In genomic region chr13:60112771-60113170, GRCh38 we compare ENCODE assay signal across 26 cellular contexts. TPM values are rescaled to one million over a fixed set of nuclear protein-coding genes. Genes with fewer than 3 reads are reported as not detected.
DNase-seq lines count a peak whose midpoint lies in the region; FAIRE-seq and TF ChIP-seq lines count a peak whose summit lies in the region.
"Had no signal": no experiment of that assay in that cellular context is flagged by ENCODE, and none has a peak within 500 bp of the region (broad histone marks: within the 10 kb centered on the region; RNA-seq: fewer than 3 reads in every experiment).

No MANE protein-coding gene starts in this region.

- no peaks in the 10 kb centered on the region for H3K4me1 ChIP-seq in CD8-positive, alpha-beta memory T cell (ENCODE audit: insufficient read depth, low read length)
- no peaks in the 10 kb centered on the region for H3K4me1 ChIP-seq in Peyer's patch
- H3K4me1 ChIP-seq: upper lobe of left lung had no signal

- CTCF ChIA-PET in CD8-positive, alpha-beta memory T cell (lab: Charles Lee) = no interaction called here

- H3K36me3 ChIP-seq in bronchial epithelial cell (ENCODE audit: control insufficient read depth, insufficient read depth, low read length) (no peaks in the 10 kb centered on the region), Peyer's patch (no peaks in the 10 kb centered on the region)
- no peaks in the 10 kb centered on the region for H3K36me3 ChIP-seq in CD8-positive, alpha-beta memory T cell (ENCODE audit: insufficient read depth, low read length)
- H3K36me3 ChIP-seq: upper lobe of left lung had no signal

- no peak overlapping the region for H3K27ac Mint-ChIP-seq in CD8-positive, alpha-beta memory T cell
- H3K27ac Mint-ChIP-seq: memory B cell had no signal

- TF ChIP-seq CTCF in bronchial epithelial cell (IDR thresholded peaks at IDR 0.05; ENCODE audit: insufficient read depth, low read length, severe bottlenecking) = no peak
- no peak for TF ChIP-seq CTCF in Peyer's patch (IDR thresholded peaks at IDR 0.05)

- TF ChIP-seq POLR2A in Peyer's patch (IDR thresholded peaks at IDR 0.05) = no peak

- peaks cover 0 to 3% of the 10 kb centered on the region in 2 donors for H3K27me3 Mint-ChIP-seq in CD8-positive, alpha-beta memory T cell
- H3K27me3 Mint-ChIP-seq: central memory CD8-positive, alpha-beta T cell; memory B cell had no signal

- H3K4me3 ChIP-seq in bronchial epithelial cell (ENCODE audit: low read depth, low read length) (no peak overlapping the region), Peyer's patch (no peak overlapping the region)
- no peak overlapping the region for H3K4me3 ChIP-seq in CD8-positive, alpha-beta memory T cell (ENCODE audit: low read length)
- H3K4me3 ChIP-seq: upper lobe of left lung had no signal

- no peak for FAIRE-seq in bronchial epithelial cell (lab: Jason Lieb, UNC)
- FAIRE-seq: GM12892 had no signal

- H3K36me3 Mint-ChIP-seq in CD8-positive, alpha-beta memory T cell = peaks cover 0 to 5% (median 1%) of the 10 kb centered on the region in 3 donors

- peaks cover 0 to 17% (median 13%) of the 10 kb centered on the region in 5 donors for H3K9me3 Mint-ChIP-seq in CD8-positive, alpha-beta memory T cell

- H3K9me3 ChIP-seq in CD8-positive, alpha-beta memory T cell (ENCODE audit: low read length) = no peaks in the 10 kb centered on the region
- H3K9me3 ChIP-seq in Peyer's patch = no peaks in the 10 kb centered on the region
- H3K9me3 ChIP-seq: upper lobe of left lung had no signal

- DNase-seq in AG20443 (ENCODE audit: low spot score) (peak; percentile 20), HS-5 (ENCODE audit: low read depth) (peak; percentile 6), bronchial epithelial cell (ENCODE audit: low read depth) (peak; percentile 77), hepatic stellate cell (ENCODE audit: low spot score) (peak; percentile 7), CD1c-positive myeloid dendritic cell (ENCODE audit: extremely low spot score) (no peak), inferior parietal cortex (ENCODE audit: extremely low spot score) (no peak), Peyer's patch (no peak)
- no peak for DNase-seq in CD8-positive, alpha-beta memory T cell
- DNase-seq: ACHN; activated CD4-positive, alpha-beta T cell treated with anti-CD3 and anti-CD28 coated beads, Interleukin-2, amount 50 U/mL, for 48 hours; activated naive CD4-positive, alpha-beta T cell treated with anti-CD3 and anti-CD28 coated beads, Interleukin-2, amount 50 U/mL, for 16 hours; aorta; C1 segment of cervical spinal cord; Calu3; DND-41; Karpas-422; NCI-H526; posterior cingulate gyrus; right cardiac atrium; stimulated activated CD4-positive, alpha-beta T cell treated with anti-CD3 and anti-CD28 coated beads, Interleukin-4, amount 100 ng/mL, for 1 hour; T-helper 1 cell; upper lobe of left lung had no signal

- H3K27me3 ChIP-seq in bronchial epithelial cell (ENCODE audit: control insufficient read depth, insufficient read depth, low read length) (no peaks in the 10 kb centered on the region), Peyer's patch (no peaks in the 10 kb centered on the region)
- H3K27me3 ChIP-seq in CD8-positive, alpha-beta memory T cell (ENCODE audit: insufficient read depth, low read length, poor library complexity, severe bottlenecking) = no peaks in the 10 kb centered on the region
- H3K27me3 ChIP-seq: upper lobe of left lung had no signal

- H3K27ac ChIP-seq in CD8-positive, alpha-beta memory T cell (ENCODE audit: low read depth, low read length) = no peak overlapping the region
- no peak overlapping the region for H3K27ac ChIP-seq in Peyer's patch
- H3K27ac ChIP-seq: upper lobe of left lung had no signal

- POLR2A ChIA-PET in CD8-positive, alpha-beta memory T cell (lab: Charles Lee) = no interaction called here

- no peak overlapping the region for H3K4me3 Mint-ChIP-seq in CD8-positive, alpha-beta memory T cell
- H3K4me3 Mint-ChIP-seq: central memory CD8-positive, alpha-beta T cell; memory B cell; neural crest cell had no signal

- H3K4me1 Mint-ChIP-seq in CD8-positive, alpha-beta memory T cell = no peaks in the 10 kb centered on the region
- H3K4me1 Mint-ChIP-seq: central memory CD8-positive, alpha-beta T cell; memory B cell; neural crest cell had no signal

RNA-seq across cellular contexts. Expression of gene DIAPH3, which starts 51.0 kb away (rescaled TPM):
- total RNA-seq in bronchial epithelial cell = 0.26 and 0.51 TPM in 2 replicates
- total RNA-seq in CD8-positive, alpha-beta memory T cell = 10 to 100 TPM; 14.6 to 15.4 TPM
- polyA plus RNA-seq in CD8-positive, alpha-beta memory T cell = 0.08 TPM
- total RNA-seq in Peyer's patch = 10 to 100 TPM in 1 of 4 donors, 1 to 10 TPM in 3; 1.4 to 13.2 (median 2.6) TPM

Comparison
In these comparisons a context has a peak if more than half of its experiments do, and no peak if none do; other contexts are left out.
1. DNase-seq: peak in AG20443 (single experiment), HS-5 (single experiment), bronchial epithelial cell (single experiment) and hepatic stellate cell (single experiment); none in CD1c-positive myeloid dendritic cell (single experiment), inferior parietal cortex (single experiment), CD8-positive, alpha-beta memory T cell (0 of 5) and Peyer's patch (0 of 3).